Comparison of ENCODE assay signal across 19 cellular contexts in the genomic region with DNA sequence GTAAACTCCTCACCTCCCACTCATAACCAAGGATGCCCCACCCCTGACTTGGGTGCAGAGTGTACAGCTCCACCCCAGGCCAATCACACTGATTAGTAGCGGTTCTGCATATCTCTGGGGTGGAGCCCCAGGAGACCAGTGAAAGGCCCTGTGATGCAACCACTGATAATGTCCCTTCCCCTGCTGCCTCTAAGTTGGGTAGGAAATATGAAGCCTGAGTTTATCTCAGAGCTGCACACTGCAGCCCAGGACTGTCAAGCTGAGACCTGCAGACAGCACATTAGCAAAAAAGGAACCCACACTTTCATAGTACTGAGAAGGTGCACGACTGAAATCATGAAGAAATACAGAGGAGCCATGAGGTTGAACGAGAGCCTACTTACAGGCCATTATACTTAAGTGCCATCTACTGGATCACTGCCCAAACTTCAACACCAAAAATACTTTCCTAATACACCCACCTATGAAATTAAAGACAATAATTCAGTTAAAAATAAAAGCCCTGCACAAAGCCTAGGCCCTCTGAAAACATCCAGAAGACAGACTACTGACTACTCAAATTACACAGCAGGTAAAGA.
DNase-seq lines count a peak whose midpoint lies in the region; TF ChIP-seq lines count a peak whose summit lies in the region.
"Had no signal": no experiment of that assay in that cellular context is flagged by ENCODE, and none has a peak within 500 bp of the region (broad histone marks: within the 10 kb centered on the region; RNA-seq: fewer than 3 reads in every experiment).

No MANE protein-coding gene starts in this region.

- TF ChIP-seq POLR2A in NB4 (IDR thresholded peaks at IDR 0.05; ENCODE audit: extremely low read depth, insufficient read length): no peak

- DNase-seq in DMS53 (lab: John Stamatoyannopoulos, UW) (peak; percentile 11), DMS53 treated with DMSO at 0.1 percent for 48 hours (lab: John Stamatoyannopoulos, UW; ENCODE audit: unreplicated experiment) (no peak), NB4 (ENCODE audit: low read depth) (peak; percentile 82), progenitor cell of endocrine pancreas (ENCODE audit: low spot score, unreplicated experiment) (no peak), nephron progenitor cell (no peak), dorsolateral prefrontal cortex (no peak), GM03348 (ENCODE audit: low spot score) (no peak)
- DNase-seq: activated CD8-positive, alpha-beta memory T cell treated with anti-CD3 and anti-CD28 coated beads, Interleukin-2, amount 10 ng/mL, durations not matched to agents 7 days and 5 days; activated gamma-delta T cell treated with Interleukin-2 at 50 U/mL for 16 hours; esophagus squamous epithelium; heart right ventricle; left cardiac atrium; NCI-H187 treated with DMSO at 0.1 percent for 48 hours; NK-92 treated with Interleukin-12 subunit alpha and Interleukin-12 subunit beta, amount 100 ng/mL, for 24 hours; stimulated activated CD4-positive, alpha-beta T cell treated with anti-CD3 and anti-CD28 coated beads, Interleukin-2, amount 100 ng/mL, for 48 hours; thyroid gland had no signal

- H3K27ac Mint-ChIP-seq in progenitor cell of endocrine pancreas: peak overlapping the region; percentile 42
- H3K27ac Mint-ChIP-seq in nephron progenitor cell: no peak overlapping the region
- H3K27ac Mint-ChIP-seq: activated CD8-positive, alpha-beta memory T cell treated with anti-CD3 and anti-CD28 coated beads, Interleukin-2, amount 10 ng/mL, durations not matched to agents 7 days and 5 days had no signal

- H3K36me3 Mint-ChIP-seq in progenitor cell of endocrine pancreas (ENCODE audit: insufficient read depth) (no peaks in the 10 kb centered on the region), nephron progenitor cell (ENCODE audit: low read depth) (no peaks in the 10 kb centered on the region)
- H3K36me3 Mint-ChIP-seq: activated CD8-positive, alpha-beta memory T cell treated with anti-CD3 and anti-CD28 coated beads, Interleukin-2, amount 10 ng/mL, durations not matched to agents 7 days and 5 days had no signal

- H3K4me3 Mint-ChIP-seq in progenitor cell of endocrine pancreas (ENCODE audit: low read depth): no peak overlapping the region
- H3K4me3 Mint-ChIP-seq in nephron progenitor cell: no peak overlapping the region
- H3K4me3 Mint-ChIP-seq: activated CD8-positive, alpha-beta memory T cell treated with anti-CD3 and anti-CD28 coated beads, Interleukin-2, amount 10 ng/mL, durations not matched to agents 7 days and 5 days had no signal

- H3K4me1 Mint-ChIP-seq in progenitor cell of endocrine pancreas (ENCODE audit: low read depth): no peaks in the 10 kb centered on the region
- no peaks in the 10 kb centered on the region for H3K4me1 Mint-ChIP-seq in nephron progenitor cell
- H3K4me1 Mint-ChIP-seq: activated CD8-positive, alpha-beta memory T cell treated with anti-CD3 and anti-CD28 coated beads, Interleukin-2, amount 10 ng/mL, durations not matched to agents 7 days and 5 days had no signal

- intact Hi-C loops in dorsolateral prefrontal cortex (cut with DNase I): no loop called here

- H3K9me3 Mint-ChIP-seq in progenitor cell of endocrine pancreas (ENCODE audit: low read depth): peaks cover 29% of the 10 kb centered on the region
- peaks cover 34% of the 10 kb centered on the region for H3K9me3 Mint-ChIP-seq in nephron progenitor cell

- H3K27ac ChIP-seq in VCaP (no peak overlapping the region), dorsolateral prefrontal cortex (no peak overlapping the region)
- H3K27ac ChIP-seq: coronary artery, esophagus squamous epithelium, heart right ventricle, SJSA1, thyroid gland had no signal

- H3K4me3 ChIP-seq in NB4 (ENCODE audit: low read depth, low read length) (no peak overlapping the region), dorsolateral prefrontal cortex (no peak overlapping the region)
- H3K4me3 ChIP-seq: coronary artery, esophagus squamous epithelium, heart right ventricle, SJSA1, thyroid gland had no signal

- TF ChIP-seq CTCF in NB4 (IDR thresholded peaks at IDR 0.05; ENCODE audit: low read depth, low read length): peak; percentile 9
- peak; percentile 66 for TF ChIP-seq CTCF in VCaP (conservative IDR thresholded peaks at IDR 0.05)
- peak; percentile 33 for TF ChIP-seq CTCF in progenitor cell of endocrine pancreas (IDR thresholded peaks at IDR 0.05; ENCODE audit: unreplicated experiment)
- TF ChIP-seq CTCF in nephron progenitor cell (IDR thresholded peaks at IDR 0.05): no peak
- no peak for TF ChIP-seq CTCF in dorsolateral prefrontal cortex (IDR thresholded peaks at IDR 0.05 in 54 of 56, conservative IDR thresholded peaks at IDR 0.05 in 2 of 56; ENCODE audit: low read depth in 1 of 56, partially characterized antibody in 56 of 56)

- no peaks in the 10 kb centered on the region for H3K27me3 ChIP-seq in dorsolateral prefrontal cortex
- H3K27me3 ChIP-seq: esophagus squamous epithelium, heart right ventricle, SJSA1, thyroid gland had no signal

- no peaks in the 10 kb centered on the region for H3K27me3 Mint-ChIP-seq in progenitor cell of endocrine pancreas
- H3K27me3 Mint-ChIP-seq in nephron progenitor cell (ENCODE audit: low read depth, poor library complexity): peaks cover 3% of the 10 kb centered on the region
- H3K27me3 Mint-ChIP-seq: activated CD8-positive, alpha-beta memory T cell treated with anti-CD3 and anti-CD28 coated beads, Interleukin-2, amount 10 ng/mL, durations not matched to agents 7 days and 5 days had no signal

Comparison
In these comparisons a context has a peak if more than half of its experiments do, and no peak if none do; other contexts are left out.
1. DNase-seq: peak in DMS53 (single experiment) and NB4 (single experiment); none in DMS53 treated with DMSO at 0.1 percent for 48 hours (single experiment), progenitor cell of endocrine pancreas (single experiment), nephron progenitor cell (single experiment), dorsolateral prefrontal cortex (0 of 10) and GM03348 (single experiment).
2. CTCF ChIP-seq: peak in NB4 (single experiment), VCaP (single experiment) and progenitor cell of endocrine pancreas (single experiment); none in nephron progenitor cell (single experiment) and dorsolateral prefrontal cortex (0 of 56).